ENCODE assay signal across 16 cellular contexts in genomic region chr11:95686265-95686664, GRCh38.
DNase-seq lines count a peak whose midpoint lies in the region; ATAC-seq and TF ChIP-seq lines count a peak whose summit lies in the region.
"Had no signal": no experiment of that assay in that cellular context is flagged by ENCODE, and none has a peak within 500 bp of the region (broad histone marks: within the 10 kb centered on the region; RNA-seq: fewer than 3 reads in every experiment).

No MANE protein-coding gene starts in this region.

- no peak for DNase-seq in activated CD8-positive, alpha-beta T cell treated with anti-CD3 and anti-CD28 coated beads for 36 hours
- DNase-seq in activated CD8-positive, alpha-beta T cell treated with anti-CD3 and anti-CD28 coated beads, Interleukin-2, amount 10 ng/mL, durations not matched to agents 7 days and 5 days = no peak
- no peak for DNase-seq in CD4-positive, alpha-beta T cell
- DNase-seq in activated naive CD8-positive, alpha-beta T cell treated with anti-CD3 and anti-CD28 coated beads, Interleukin-2, amount 50 U/mL, for 24 hours = no peak
- DNase-seq in smooth muscle cell (lab: John Stamatoyannopoulos, UW; ENCODE audit: unreplicated experiment) = no peak
- DNase-seq in NCI-H2196 treated with DMSO at 0.1 percent for 48 hours (lab: John Stamatoyannopoulos, UW; ENCODE audit: unreplicated experiment) = no peak
- no peak for DNase-seq in NCI-H146 treated with DMSO at 0.1 percent for 48 hours (lab: John Stamatoyannopoulos, UW; ENCODE audit: unreplicated experiment)
- DNase-seq: AML-193, COR-L47, DMS153, DMS79 treated with DMSO at 0.1 percent for 48 hours, EL had no signal

- no peak overlapping the region for H3K4me3 ChIP-seq in smooth muscle cell
- H3K4me3 ChIP-seq: BLaER1, GM23338, HAP-1 had no signal

- WGBS in smooth muscle cell (ENCODE audit: low lambda C conversion rate) = 97% methylated on average over 3 of the region's 3 CpGs

- H3K79me2 ChIP-seq in smooth muscle cell (ENCODE audit: low read depth) = no peaks in the 10 kb centered on the region

- intact Hi-C loops in activated CD8-positive, alpha-beta T cell treated with anti-CD3 and anti-CD28 coated beads for 36 hours (cut with micrococcal nuclease) = no loop called here
- intact Hi-C loops in CD4-positive, alpha-beta T cell (cut with DNase I, micrococcal nuclease) = no loop called here

- peak overlapping the region; percentile 20 for H3K4me2 ChIP-seq in smooth muscle cell
- H3K4me2 ChIP-seq: BLaER1, GM23338 had no signal

- no peaks in the 10 kb centered on the region for H3K4me1 ChIP-seq in smooth muscle cell (ENCODE audit: low read depth)
- H3K4me1 ChIP-seq: BLaER1, HAP-1 had no signal

- H3F3A ChIP-seq in smooth muscle cell (ENCODE audit: low read depth) = peaks cover 6% of the 10 kb centered on the region

- no peaks in the 10 kb centered on the region for H4K20me1 ChIP-seq in smooth muscle cell (ENCODE audit: low read depth)
- H4K20me1 ChIP-seq: BLaER1 had no signal

- H3K36me3 Mint-ChIP-seq in activated CD8-positive, alpha-beta T cell treated with anti-CD3 and anti-CD28 coated beads for 36 hours (ENCODE audit: low read depth) = peaks cover 19% of the 10 kb centered on the region
- H3K36me3 Mint-ChIP-seq in activated CD8-positive, alpha-beta T cell treated with anti-CD3 and anti-CD28 coated beads, Interleukin-2, amount 10 ng/mL, durations not matched to agents 7 days and 5 days (ENCODE audit: low read depth) = peaks cover 24% of the 10 kb centered on the region
- no peaks in the 10 kb centered on the region for H3K36me3 Mint-ChIP-seq in CD4-positive, alpha-beta T cell (ENCODE audit: low read depth)
- H3K36me3 Mint-ChIP-seq in activated naive CD8-positive, alpha-beta T cell treated with anti-CD3 and anti-CD28 coated beads, Interleukin-2, amount 50 U/mL, for 24 hours (ENCODE audit: low read depth) = peaks cover 2% of the 10 kb centered on the region

- no peak overlapping the region for H3K4me3 Mint-ChIP-seq in activated CD8-positive, alpha-beta T cell treated with anti-CD3 and anti-CD28 coated beads for 36 hours
- H3K4me3 Mint-ChIP-seq in activated CD8-positive, alpha-beta T cell treated with anti-CD3 and anti-CD28 coated beads, Interleukin-2, amount 10 ng/mL, durations not matched to agents 7 days and 5 days = no peak overlapping the region
- H3K4me3 Mint-ChIP-seq in CD4-positive, alpha-beta T cell = no peak overlapping the region
- no peak overlapping the region for H3K4me3 Mint-ChIP-seq in activated naive CD8-positive, alpha-beta T cell treated with anti-CD3 and anti-CD28 coated beads, Interleukin-2, amount 50 U/mL, for 24 hours
- H3K4me3 Mint-ChIP-seq: GM23338 had no signal

- H3K9me3 ChIP-seq in CD4-positive, alpha-beta T cell (ENCODE audit: control insufficient read depth, low read length) = no peaks in the 10 kb centered on the region
- no peaks in the 10 kb centered on the region for H3K9me3 ChIP-seq in smooth muscle cell (replicated peaks; ENCODE audit: low read depth)
- H3K9me3 ChIP-seq: BLaER1, HAP-1 had no signal

- H2AFZ ChIP-seq in smooth muscle cell (ENCODE audit: low read depth) = peak overlapping the region; percentile 37
- H2AFZ ChIP-seq: GM23338 had no signal

- no peak overlapping the region for H3K9ac ChIP-seq in smooth muscle cell (ENCODE audit: low read depth)
- H3K9ac ChIP-seq: BLaER1 had no signal

- ATAC-seq in activated CD8-positive, alpha-beta T cell treated with anti-CD3 and anti-CD28 coated beads for 36 hours = no peak
- no peak for ATAC-seq in activated CD8-positive, alpha-beta T cell treated with anti-CD3 and anti-CD28 coated beads, Interleukin-2, amount 10 ng/mL, durations not matched to agents 7 days and 5 days
- ATAC-seq in CD4-positive, alpha-beta T cell (ENCODE audit: poor library complexity) = no peak
- no peak for ATAC-seq in activated naive CD8-positive, alpha-beta T cell treated with anti-CD3 and anti-CD28 coated beads, Interleukin-2, amount 50 U/mL, for 24 hours
- ATAC-seq: GM23338 had no signal

- CTCF ChIA-PET in activated CD8-positive, alpha-beta T cell treated with anti-CD3 and anti-CD28 coated beads for 36 hours (lab: Charles Lee) = no interaction called here
- CTCF ChIA-PET in activated CD8-positive, alpha-beta T cell treated with anti-CD3 and anti-CD28 coated beads, Interleukin-2, amount 10 ng/mL, durations not matched to agents 7 days and 5 days (lab: Charles Lee) = interaction anchor here (1.4 to 5.3 kb wide), 2 partner anchors 14 to 19 kb away, joined by 3 to 32 read pairs; no protein-coding TSS in a partner anchor
- CTCF ChIA-PET in CD4-positive, alpha-beta T cell (lab: Charles Lee) = interaction anchor here (1.3 kb wide), 1 partner anchor 19 kb away, joined by 3 read pairs; no protein-coding TSS in a partner anchor

- no peaks in the 10 kb centered on the region for H3K27me3 Mint-ChIP-seq in activated CD8-positive, alpha-beta T cell treated with anti-CD3 and anti-CD28 coated beads for 36 hours
- H3K27me3 Mint-ChIP-seq in activated CD8-positive, alpha-beta T cell treated with anti-CD3 and anti-CD28 coated beads, Interleukin-2, amount 10 ng/mL, durations not matched to agents 7 days and 5 days (ENCODE audit: low read depth) = no peaks in the 10 kb centered on the region
- H3K27me3 Mint-ChIP-seq in CD4-positive, alpha-beta T cell = no peaks in the 10 kb centered on the region
- H3K27me3 Mint-ChIP-seq in activated naive CD8-positive, alpha-beta T cell treated with anti-CD3 and anti-CD28 coated beads, Interleukin-2, amount 50 U/mL, for 24 hours = peaks cover 3% of the 10 kb centered on the region

- no peak overlapping the region for H3K27ac ChIP-seq in CD4-positive, alpha-beta T cell (ENCODE audit: low read depth, low read length)
- no peak overlapping the region for H3K27ac ChIP-seq in smooth muscle cell (ENCODE audit: low read depth)
- H3K27ac ChIP-seq: 22Rv1, BLaER1 had no signal

- no peak for TF ChIP-seq CTCF in activated CD8-positive, alpha-beta T cell treated with anti-CD3 and anti-CD28 coated beads for 36 hours (IDR thresholded peaks at IDR 0.05)
- TF ChIP-seq CTCF in CD4-positive, alpha-beta T cell (IDR thresholded peaks at IDR 0.05) = no peak
- TF ChIP-seq CTCF in smooth muscle cell (IDR thresholded peaks at IDR 0.05; ENCODE audit: borderline replicate concordance, insufficient read depth, poor library complexity, severe bottlenecking) = no peak

- H3K4me1 Mint-ChIP-seq in activated CD8-positive, alpha-beta T cell treated with anti-CD3 and anti-CD28 coated beads for 36 hours (ENCODE audit: low read depth) = peaks cover 46% of the 10 kb centered on the region
- peaks cover 39% of the 10 kb centered on the region for H3K4me1 Mint-ChIP-seq in activated CD8-positive, alpha-beta T cell treated with anti-CD3 and anti-CD28 coated beads, Interleukin-2, amount 10 ng/mL, durations not matched to agents 7 days and 5 days (ENCODE audit: low read depth)
- peaks cover 44% of the 10 kb centered on the region for H3K4me1 Mint-ChIP-seq in CD4-positive, alpha-beta T cell (ENCODE audit: low read depth)
- H3K4me1 Mint-ChIP-seq in activated naive CD8-positive, alpha-beta T cell treated with anti-CD3 and anti-CD28 coated beads, Interleukin-2, amount 50 U/mL, for 24 hours = peaks cover 57% of the 10 kb centered on the region
- H3K4me1 Mint-ChIP-seq: GM23338 had no signal

- H3K9me3 Mint-ChIP-seq in activated CD8-positive, alpha-beta T cell treated with anti-CD3 and anti-CD28 coated beads for 36 hours = peaks cover 6% of the 10 kb centered on the region
- peaks cover 11% of the 10 kb centered on the region for H3K9me3 Mint-ChIP-seq in activated CD8-positive, alpha-beta T cell treated with anti-CD3 and anti-CD28 coated beads, Interleukin-2, amount 10 ng/mL, durations not matched to agents 7 days and 5 days (ENCODE audit: insufficient read depth)
- no peaks in the 10 kb centered on the region for H3K9me3 Mint-ChIP-seq in CD4-positive, alpha-beta T cell
- no peaks in the 10 kb centered on the region for H3K9me3 Mint-ChIP-seq in activated naive CD8-positive, alpha-beta T cell treated with anti-CD3 and anti-CD28 coated beads, Interleukin-2, amount 50 U/mL, for 24 hours
- H3K9me3 Mint-ChIP-seq: GM23338 had no signal

- POLR2A ChIA-PET in activated CD8-positive, alpha-beta T cell treated with anti-CD3 and anti-CD28 coated beads for 36 hours (lab: Charles Lee) = no interaction called here
- POLR2A ChIA-PET in activated CD8-positive, alpha-beta T cell treated with anti-CD3 and anti-CD28 coated beads, Interleukin-2, amount 10 ng/mL, durations not matched to agents 7 days and 5 days (lab: Charles Lee) = no interaction called here
- POLR2A ChIA-PET in CD4-positive, alpha-beta T cell (lab: Charles Lee) = interaction anchor here (1.3 to 3.4 kb wide), 2 partner anchors 13 to 455 kb away, joined by 4 to 14 read pairs; partner anchors contain the start of gene SESN3

- H3K27ac Mint-ChIP-seq in activated CD8-positive, alpha-beta T cell treated with anti-CD3 and anti-CD28 coated beads for 36 hours = peak overlapping the region; percentile 21
- H3K27ac Mint-ChIP-seq in activated CD8-positive, alpha-beta T cell treated with anti-CD3 and anti-CD28 coated beads, Interleukin-2, amount 10 ng/mL, durations not matched to agents 7 days and 5 days = no peak overlapping the region
- H3K27ac Mint-ChIP-seq in CD4-positive, alpha-beta T cell = peak overlapping the region; percentile 19
- H3K27ac Mint-ChIP-seq in activated naive CD8-positive, alpha-beta T cell treated with anti-CD3 and anti-CD28 coated beads, Interleukin-2, amount 50 U/mL, for 24 hours = peak overlapping the region; percentile 31
- H3K27ac Mint-ChIP-seq: GM23338 had no signal

- H3K27me3 ChIP-seq in CD4-positive, alpha-beta T cell (ENCODE audit: control insufficient read depth, insufficient read depth, low read length) = no peaks in the 10 kb centered on the region
- H3K27me3 ChIP-seq in smooth muscle cell (ENCODE audit: low read depth) = no peaks in the 10 kb centered on the region
- H3K27me3 ChIP-seq: BLaER1 had no signal

- H3K36me3 ChIP-seq in smooth muscle cell (ENCODE audit: low read depth) = no peaks in the 10 kb centered on the region
- H3K36me3 ChIP-seq: BLaER1, HAP-1 had no signal
